In the genomic region with DNA sequence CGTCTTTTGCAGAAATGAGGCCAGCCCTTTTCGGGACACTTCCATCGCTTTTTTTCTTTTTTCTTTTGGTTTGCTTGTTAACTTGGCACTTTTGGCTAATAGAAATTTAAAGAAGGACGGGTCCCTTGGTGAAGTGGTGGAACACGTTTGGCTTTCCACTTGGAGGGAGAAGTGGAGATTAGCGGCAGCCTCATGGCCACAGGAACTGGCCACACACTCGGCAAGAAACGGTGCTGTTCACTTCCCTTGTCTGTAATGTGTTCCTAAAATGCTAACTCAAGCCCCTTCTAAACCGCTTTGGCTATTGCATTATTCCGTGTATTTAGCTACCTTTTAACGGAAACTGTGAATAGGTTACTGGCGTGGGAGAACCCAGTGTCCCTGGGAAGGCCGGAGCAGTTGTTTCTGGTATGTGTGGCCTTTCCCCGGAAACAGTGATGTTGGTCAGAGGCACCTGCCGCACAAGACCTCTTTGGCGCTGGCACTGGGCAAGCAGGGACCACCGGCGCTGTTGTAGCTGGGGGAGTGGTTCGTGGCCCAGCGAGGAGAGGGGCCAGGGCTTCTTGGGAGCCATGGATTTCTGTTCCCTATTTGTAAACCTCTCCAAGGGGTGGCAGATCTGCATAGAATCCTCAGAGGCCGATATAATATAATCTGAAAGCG, we compare ENCODE assay signal across 10 cellular contexts. TPM values are rescaled to one million over a fixed set of nuclear protein-coding genes. Genes with fewer than 3 reads are reported as not detected.
DNase-seq lines count a peak whose midpoint lies in the region; ATAC-seq, FAIRE-seq and TF ChIP-seq lines count a peak whose summit lies in the region.
"Had no signal": no experiment of that assay in that cellular context is flagged by ENCODE, and none has a peak within 500 bp of the region (broad histone marks: within the 10 kb centered on the region; RNA-seq: fewer than 3 reads in every experiment).

No MANE protein-coding gene starts in this region.

- no peak for FAIRE-seq in small intestine (lab: Jason Lieb, UNC)

- CTCF ChIA-PET in activated CD8-positive, alpha-beta T cell treated with anti-CD3 and anti-CD28 coated beads for 36 hours (lab: Charles Lee), result interaction anchor here (1.2 to 1.3 kb wide), 2 partner anchors 28 to 63 kb away, joined by 3 to 4 read pairs; no protein-coding TSS in a partner anchor

- H3K4me3 ChIP-seq in iPS-15b (ENCODE audit: low read depth, low read length), result peak overlapping the region; percentile 43
- peak overlapping the region in 1 of 2 donors; percentile 70 for H3K4me3 ChIP-seq in small intestine (ENCODE audit: low read depth in 1 of 2, low read length in 2 of 2)
- no peak overlapping the region for H3K4me3 ChIP-seq in effector memory CD4-positive, alpha-beta T cell (ENCODE audit: insufficient read depth, low read depth, low read length, poor library complexity, severe bottlenecking)

- no peak overlapping the region for H3K27ac Mint-ChIP-seq in activated CD8-positive, alpha-beta T cell treated with anti-CD3 and anti-CD28 coated beads for 36 hours

- H3K4me1 ChIP-seq in iPS-15b (ENCODE audit: control insufficient read depth, insufficient read depth, low read length), result peaks cover 3% of the 10 kb centered on the region
- H3K4me1 ChIP-seq in small intestine (ENCODE audit: control insufficient read depth in 2 of 2, insufficient read depth in 1 of 2, low read depth in 1 of 2, low read length in 1 of 2), result peaks cover 8 to 9% of the 10 kb centered on the region in 2 donors
- H3K4me1 ChIP-seq in effector memory CD4-positive, alpha-beta T cell (ENCODE audit: control insufficient read depth, insufficient read depth, low read length, poor library complexity, severe bottlenecking), result peaks cover 2% of the 10 kb centered on the region
- H3K4me1 ChIP-seq: parathyroid adenoma had no signal

- peaks cover 53% of the 10 kb centered on the region for H3K27me3 ChIP-seq in iPS-15b (ENCODE audit: control insufficient read depth, insufficient read depth, low read length)
- no peaks in the 10 kb centered on the region for H3K27me3 ChIP-seq in small intestine (ENCODE audit: control insufficient read depth in 2 of 2, insufficient read depth in 2 of 2, low read length in 2 of 2)
- peaks cover 21% of the 10 kb centered on the region for H3K27me3 ChIP-seq in effector memory CD4-positive, alpha-beta T cell (replicated peaks; ENCODE audit: control insufficient read depth, insufficient read depth, low read length, poor library complexity, severe bottlenecking)

- H3K27ac ChIP-seq in small intestine (ENCODE audit: low read depth in 1 of 2, low read length in 1 of 2), result peak overlapping the region; percentile 67 to 81
- H3K27ac ChIP-seq in effector memory CD4-positive, alpha-beta T cell (ENCODE audit: insufficient read depth, low read length, poor library complexity, severe bottlenecking), result no peak overlapping the region
- H3K27ac ChIP-seq: parathyroid adenoma had no signal

- H3K4me3 Mint-ChIP-seq in activated CD8-positive, alpha-beta T cell treated with anti-CD3 and anti-CD28 coated beads for 36 hours, result peak overlapping the region; percentile 46

- no peaks in the 10 kb centered on the region for H3K9me3 Mint-ChIP-seq in activated CD8-positive, alpha-beta T cell treated with anti-CD3 and anti-CD28 coated beads for 36 hours

- peaks cover 41% of the 10 kb centered on the region for H3K27me3 Mint-ChIP-seq in activated CD8-positive, alpha-beta T cell treated with anti-CD3 and anti-CD28 coated beads for 36 hours

- H3K36me3 ChIP-seq in iPS-15b (ENCODE audit: control insufficient read depth, insufficient read depth, low read length), result no peaks in the 10 kb centered on the region
- H3K36me3 ChIP-seq in small intestine (ENCODE audit: control insufficient read depth in 2 of 2, insufficient read depth in 2 of 2, low read length in 2 of 2), result no peaks in the 10 kb centered on the region
- H3K36me3 ChIP-seq in effector memory CD4-positive, alpha-beta T cell (ENCODE audit: control insufficient read depth, insufficient read depth, low read length), result no peaks in the 10 kb centered on the region

- H3K4me1 Mint-ChIP-seq in activated CD8-positive, alpha-beta T cell treated with anti-CD3 and anti-CD28 coated beads for 36 hours (ENCODE audit: low read depth), result peaks cover 10% of the 10 kb centered on the region

- no peak for ATAC-seq in activated CD8-positive, alpha-beta T cell treated with anti-CD3 and anti-CD28 coated beads for 36 hours
- no peak for ATAC-seq in HG03039 (IDR thresholded peaks at IDR 0.05; ENCODE audit: unreplicated experiment)

- peak; percentile 21 for DNase-seq in NCI-H146 (lab: John Stamatoyannopoulos, UW)
- no peak for DNase-seq in NCI-H146 treated with DMSO at 0.1 percent for 48 hours (lab: John Stamatoyannopoulos, UW; ENCODE audit: unreplicated experiment)
- no peak for DNase-seq in activated CD8-positive, alpha-beta T cell treated with anti-CD3 and anti-CD28 coated beads for 36 hours
- peak; percentile 24 for DNase-seq in small intestine
- no peak for DNase-seq in NCI-H187 treated with DMSO at 0.1 percent for 48 hours (lab: John Stamatoyannopoulos, UW)
- DNase-seq in effector memory CD4-positive, alpha-beta T cell, result no peak
- DNase-seq: activated naive CD4-positive, alpha-beta T cell had no signal

- POLR2A ChIA-PET in activated CD8-positive, alpha-beta T cell treated with anti-CD3 and anti-CD28 coated beads for 36 hours (lab: Charles Lee), result interaction anchor here (0.9 kb wide), 1 partner anchor 27 kb away, joined by 3 read pairs; no protein-coding TSS in a partner anchor

- intact Hi-C loops in activated CD8-positive, alpha-beta T cell treated with anti-CD3 and anti-CD28 coated beads for 36 hours (cut with micrococcal nuclease), result no loop called here

- H3K36me3 Mint-ChIP-seq in activated CD8-positive, alpha-beta T cell treated with anti-CD3 and anti-CD28 coated beads for 36 hours (ENCODE audit: low read depth), result no peaks in the 10 kb centered on the region

- H3K9me3 ChIP-seq in iPS-15b (ENCODE audit: control insufficient read depth, insufficient read depth, low read length) (no peaks in the 10 kb centered on the region), small intestine (ENCODE audit: control insufficient read depth, low read depth) (no peaks in the 10 kb centered on the region)
- no peaks in the 10 kb centered on the region for H3K9me3 ChIP-seq in effector memory CD4-positive, alpha-beta T cell (ENCODE audit: control insufficient read depth, low read length)

- 8 to 46% (median 29%) methylated on average over 22 of the region's 22 CpGs for WGBS in small intestine, 3 donors

- no peak overlapping the region for H3K9ac ChIP-seq in iPS-15b (ENCODE audit: low read depth, low read length)
- H3K9ac ChIP-seq: parathyroid adenoma had no signal

- TF ChIP-seq CTCF in activated CD8-positive, alpha-beta T cell treated with anti-CD3 and anti-CD28 coated beads for 36 hours (IDR thresholded peaks at IDR 0.05), result no peak

RNA-seq across cellular contexts. Expression of gene RAMP1, which starts 1.0 kb away (rescaled TPM):
- total RNA-seq in activated CD8-positive, alpha-beta T cell treated with anti-CD3 and anti-CD28 coated beads for 36 hours, result 1 to 10 TPM; 1.0 to 1.4 TPM
- 100 to 1,000 TPM in 1 of 3 donors, 10 to 100 TPM in 2; 61.6 to 155 (median 70.4) TPM for polyA plus RNA-seq in small intestine

Comparison
In these comparisons a context has a peak if more than half of its experiments do, and no peak if none do; other contexts are left out.
1. DNase-seq: peak in NCI-H146 (single experiment) and small intestine (single experiment); none in NCI-H146 treated with DMSO at 0.1 percent for 48 hours (single experiment), activated CD8-positive, alpha-beta T cell treated with anti-CD3 and anti-CD28 coated beads for 36 hours (single experiment), NCI-H187 treated with DMSO at 0.1 percent for 48 hours (single experiment) and effector memory CD4-positive, alpha-beta T cell (0 of 3).